Comparison of ENCODE assay signal across 9 cellular contexts in the genomic region with DNA sequence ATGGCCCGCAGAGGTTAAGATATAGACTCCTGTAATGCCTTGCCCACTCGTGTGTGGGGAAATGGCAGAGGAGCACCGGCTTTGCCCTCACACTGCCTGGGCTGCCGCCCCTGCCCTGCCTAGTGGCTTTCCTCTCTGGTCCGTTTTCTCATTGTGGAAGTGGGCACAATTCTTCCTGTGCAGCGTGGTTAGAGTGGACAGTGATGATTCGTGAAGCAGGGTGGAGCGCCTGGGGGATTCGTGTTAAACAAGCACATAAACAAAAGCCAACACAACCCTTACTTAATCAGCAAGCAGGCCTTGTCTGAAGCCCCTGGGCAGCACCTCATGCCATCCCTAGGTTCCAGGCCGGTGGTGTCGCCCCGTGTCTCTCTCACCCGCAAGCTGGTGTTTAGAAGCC.
DNase-seq lines count a peak whose midpoint lies in the region; ATAC-seq and TF ChIP-seq lines count a peak whose summit lies in the region.
"Had no signal": no experiment of that assay in that cellular context is flagged by ENCODE, and none has a peak within 500 bp of the region (broad histone marks: within the 10 kb centered on the region; RNA-seq: fewer than 3 reads in every experiment).

No MANE protein-coding gene starts in this region.

- H3K4me3 Mint-ChIP-seq in activated naive CD4-positive, alpha-beta T cell treated with anti-CD3 and anti-CD28 coated beads, Interleukin-2, amount 10 ng/mL, durations not matched to agents 7 days and 5 days, result peak overlapping the region; percentile 2
- no peak overlapping the region for H3K4me3 Mint-ChIP-seq in activated CD4-positive, alpha-beta memory T cell treated with anti-CD3 and anti-CD28 coated beads for 36 hours
- H3K4me3 Mint-ChIP-seq in immature natural killer cell, result peak overlapping the region; percentile 65 to 84 (median 66)

- H3K4me1 ChIP-seq in subcutaneous abdominal adipose tissue (ENCODE audit: control insufficient read depth in 5 of 5, insufficient read depth in 5 of 5, low read length in 5 of 5), result peaks cover 5 to 52% (median 42%) of the 10 kb centered on the region in 5 donors

- peak overlapping the region; percentile 84 for H3K27ac Mint-ChIP-seq in activated naive CD4-positive, alpha-beta T cell treated with anti-CD3 and anti-CD28 coated beads, Interleukin-2, amount 10 ng/mL, durations not matched to agents 7 days and 5 days
- H3K27ac Mint-ChIP-seq in activated CD4-positive, alpha-beta memory T cell treated with anti-CD3 and anti-CD28 coated beads for 36 hours, result peak overlapping the region; percentile 53
- peak overlapping the region; percentile 75 to 97 (median 88) for H3K27ac Mint-ChIP-seq in immature natural killer cell

- intact Hi-C loops in activated CD4-positive, alpha-beta memory T cell treated with anti-CD3 and anti-CD28 coated beads for 36 hours (cut with micrococcal nuclease), result no loop called here

- H3K36me3 Mint-ChIP-seq in activated naive CD4-positive, alpha-beta T cell treated with anti-CD3 and anti-CD28 coated beads, Interleukin-2, amount 10 ng/mL, durations not matched to agents 7 days and 5 days, result peaks cover 63% of the 10 kb centered on the region
- H3K36me3 Mint-ChIP-seq in activated CD4-positive, alpha-beta memory T cell treated with anti-CD3 and anti-CD28 coated beads for 36 hours, result peaks cover 8% of the 10 kb centered on the region
- peaks cover 6 to 12% (median 8%) of the 10 kb centered on the region in 3 donors for H3K36me3 Mint-ChIP-seq in immature natural killer cell

- H3K9ac ChIP-seq in subcutaneous abdominal adipose tissue (ENCODE audit: low read length in 5 of 5), result peak overlapping the region in 2 of 5 donors; percentile 4 to 43

- peaks cover 0 to 2% (median 0%) of the 10 kb centered on the region in 5 donors for H3K36me3 ChIP-seq in subcutaneous abdominal adipose tissue (ENCODE audit: control insufficient read depth in 5 of 5, insufficient read depth in 5 of 5, low read length in 5 of 5)

- no peak overlapping the region for H3K4me3 ChIP-seq in subcutaneous abdominal adipose tissue (ENCODE audit: low read depth in 1 of 5, low read length in 5 of 5)

- no peaks in the 10 kb centered on the region for H3K9me3 Mint-ChIP-seq in activated naive CD4-positive, alpha-beta T cell treated with anti-CD3 and anti-CD28 coated beads, Interleukin-2, amount 10 ng/mL, durations not matched to agents 7 days and 5 days
- H3K9me3 Mint-ChIP-seq in activated CD4-positive, alpha-beta memory T cell treated with anti-CD3 and anti-CD28 coated beads for 36 hours, result no peaks in the 10 kb centered on the region
- H3K9me3 Mint-ChIP-seq in immature natural killer cell, result no peaks in the 10 kb centered on the region
- H3K9me3 Mint-ChIP-seq: activated naive CD4-positive, alpha-beta T cell treated with anti-CD3 and anti-CD28 coated beads, Interleukin-2, amount 50 U/mL, for 72 hours had no signal

- peak overlapping the region; percentile 41 for H3K27ac ChIP-seq in subcutaneous abdominal adipose tissue (ENCODE audit: low read depth, low read length)

- no peak for TF ChIP-seq CTCF in omental fat pad (IDR thresholded peaks at IDR 0.05)

- peaks cover 0 to 4% (median 0%) of the 10 kb centered on the region in 5 donors for H3K9me3 ChIP-seq in subcutaneous abdominal adipose tissue (ENCODE audit: control insufficient read depth in 5 of 5, low read length in 5 of 5)

- H3K27me3 ChIP-seq in subcutaneous abdominal adipose tissue (ENCODE audit: control insufficient read depth in 5 of 5, insufficient read depth in 4 of 5, low read length in 5 of 5), result no peaks in the 10 kb centered on the region

- H3K27me3 Mint-ChIP-seq in activated naive CD4-positive, alpha-beta T cell treated with anti-CD3 and anti-CD28 coated beads, Interleukin-2, amount 10 ng/mL, durations not matched to agents 7 days and 5 days, result no peaks in the 10 kb centered on the region
- H3K27me3 Mint-ChIP-seq in activated CD4-positive, alpha-beta memory T cell treated with anti-CD3 and anti-CD28 coated beads for 36 hours, result no peaks in the 10 kb centered on the region
- peaks cover 0 to 7% (median 3%) of the 10 kb centered on the region in 3 donors for H3K27me3 Mint-ChIP-seq in immature natural killer cell (ENCODE audit: low read depth in 3 of 3)

- H3K4me1 Mint-ChIP-seq in activated naive CD4-positive, alpha-beta T cell treated with anti-CD3 and anti-CD28 coated beads, Interleukin-2, amount 10 ng/mL, durations not matched to agents 7 days and 5 days, result peaks cover 86% of the 10 kb centered on the region
- peaks cover 67% of the 10 kb centered on the region for H3K4me1 Mint-ChIP-seq in activated CD4-positive, alpha-beta memory T cell treated with anti-CD3 and anti-CD28 coated beads for 36 hours (ENCODE audit: low read depth)
- H3K4me1 Mint-ChIP-seq in immature natural killer cell, result peaks cover 77 to 78% of the 10 kb centered on the region in 2 donors

- CTCF ChIA-PET in activated naive CD4-positive, alpha-beta T cell treated with anti-CD3 and anti-CD28 coated beads, Interleukin-2, amount 10 ng/mL, durations not matched to agents 7 days and 5 days (lab: Charles Lee), result interaction anchor here (0.8 to 3.6 kb wide), 3 partner anchors 10 to 78 kb away, joined by 4 to 17 read pairs (median 11); no protein-coding TSS in a partner anchor
- CTCF ChIA-PET in activated CD4-positive, alpha-beta memory T cell treated with anti-CD3 and anti-CD28 coated beads for 36 hours (lab: Charles Lee), result interaction anchor here (1.2 to 5.7 kb wide), 5 partner anchors 10 to 84 kb away, joined by 6 to 42 read pairs (median 9); no protein-coding TSS in a partner anchor

- ATAC-seq in omental fat pad (ENCODE audit: low FRiP score) (no peak), HG02884 (IDR thresholded peaks at IDR 0.05; ENCODE audit: unreplicated experiment) (no peak)

- POLR2A ChIA-PET in activated CD4-positive, alpha-beta memory T cell treated with anti-CD3 and anti-CD28 coated beads for 36 hours (lab: Charles Lee), result interaction anchor here (1.1 to 1.6 kb wide), 5 partner anchors 8 to 42 kb away, joined by 3 to 6 read pairs (median 5); no protein-coding TSS in a partner anchor

- no peak for DNase-seq in activated naive CD4-positive, alpha-beta T cell treated with anti-CD3 and anti-CD28 coated beads, Interleukin-2, amount 10 ng/mL, durations not matched to agents 7 days and 5 days
- DNase-seq in activated naive CD4-positive, alpha-beta T cell treated with anti-CD3 and anti-CD28 coated beads, Interleukin-2, amount 50 U/mL, for 16 hours, result no peak
- DNase-seq in activated CD4-positive, alpha-beta memory T cell treated with anti-CD3 and anti-CD28 coated beads for 36 hours, result no peak
- DNase-seq in immature natural killer cell (no peak), NCI-H1417 (lab: John Stamatoyannopoulos, UW) (no peak), omental fat pad (ENCODE audit: low spot score) (no peak)
